21 cellular contexts compared by ENCODE assay signal in genomic region chr3:194446172-194446571, GRCh38. TPM values are rescaled to one million over a fixed set of nuclear protein-coding genes. Genes with fewer than 3 reads are reported as not detected.
"Had no signal": no experiment of that assay in that cellular context is flagged by ENCODE, and none has a peak within 500 bp of the region (broad histone marks: within the 10 kb centered on the region; RNA-seq: fewer than 3 reads in every experiment).

No MANE protein-coding gene starts in this region.

- H3K9me3 ChIP-seq: thyroid gland had no signal

- FAIRE-seq: colon had no signal

- DNase-seq: activated CD4-positive, alpha-beta T cell treated with anti-CD3 and anti-CD28 coated beads for 48 hours; activated CD4-positive, CD25-positive, alpha-beta regulatory T cell; activated CD8-positive, alpha-beta T cell treated with anti-CD3 and anti-CD28 coated beads, Interleukin-2, amount 10 ng/mL, durations not matched to agents 7 days and 5 days; activated naive CD4-positive, alpha-beta T cell treated with anti-CD3 and anti-CD28 coated beads for 36 hours; activated T-cell treated with anti-CD3 and anti-CD28 coated beads, Interleukin-2, amount 50 U/mL, for 24 hours; aorta; brain microvascular endothelial cell; central memory CD4-positive, alpha-beta T cell; dorsolateral prefrontal cortex; endodermal cell; foreskin keratinocyte; glutamatergic neuron; hippocampal formation; islet precursor cell; left colon; stimulated activated naive CD4-positive, alpha-beta T cell; thyroid gland had no signal

- H3K27ac ChIP-seq: brain microvascular endothelial cell, dorsolateral prefrontal cortex, epithelial cell of prostate, foreskin keratinocyte, thyroid gland had no signal

- H3K27me3 ChIP-seq: brain microvascular endothelial cell, dorsolateral prefrontal cortex, foreskin keratinocyte, thyroid gland had no signal

- H3K4me3 ChIP-seq: dorsolateral prefrontal cortex, lung, thyroid gland had no signal

- ATAC-seq: activated CD8-positive, alpha-beta T cell treated with anti-CD3 and anti-CD28 coated beads, Interleukin-2, amount 10 ng/mL, durations not matched to agents 7 days and 5 days; foreskin keratinocyte; left colon had no signal

RNA-seq across cellular contexts. Expression of gene GP5, which starts 47.1 kb away (rescaled TPM):
- total RNA-seq: foreskin keratinocyte, left colon, subcutaneous adipose tissue had no signal
- polyA plus RNA-seq: foreskin keratinocyte had no signal
